1 cellular context compared by ENCODE assay signal in genomic region chr1:35190784-35191183, GRCh38.
TF ChIP-seq lines count a peak whose summit lies in the region.

No MANE protein-coding gene starts in this region.

TF ChIP-seq in HepG2, 621 proteins besides CTCF, POLR2A, EP300 and RAD21 (continued from another document):
- TF ChIP-seq ZNF597 (CRISPR knock-in tag; IDR thresholded peaks at IDR 0.05) (no peak), PPARG (CRISPR knock-in tag; conservative IDR thresholded peaks at IDR 0.05) (no peak), NONO (IDR thresholded peaks at IDR 0.05) (no peak), NONO (CRISPR knock-in tag; conservative IDR thresholded peaks at IDR 0.05) (0 out of 2 replicates have a peak, but pooled peaks have one; percentile 1), MIXL1 (CRISPR knock-in tag; IDR thresholded peaks at IDR 0.05) (no peak), RBFOX2 (IDR thresholded peaks at IDR 0.05; ENCODE audit: low read depth, low read length) (0 out of 2 replicates have a peak, but pooled peaks have one; percentile 39), RFXAP (CRISPR knock-in tag; IDR thresholded peaks at IDR 0.05; ENCODE audit: borderline replicate concordance) (no peak), ZBTB49 (CRISPR knock-in tag; IDR thresholded peaks at IDR 0.05; ENCODE audit: borderline replicate concordance) (no peak), EED (CRISPR knock-in tag; IDR thresholded peaks at IDR 0.05) (no peak), SRY (CRISPR knock-in tag; IDR thresholded peaks at IDR 0.05) (no peak), ZNF18 (CRISPR knock-in tag; IDR thresholded peaks at IDR 0.05; ENCODE audit: insufficient replicate concordance) (no peak), MAZ (IDR thresholded peaks at IDR 0.05; ENCODE audit: borderline replicate concordance, low read depth, low read length) (no peak), MAZ (CRISPR knock-in tag; IDR thresholded peaks at IDR 0.05; ENCODE audit: low read depth) (no peak), SSRP1 (CRISPR knock-in tag; IDR thresholded peaks at IDR 0.05) (no peak), ZFP36L2 (CRISPR knock-in tag; IDR thresholded peaks at IDR 0.05) (no peak), NR1H2 (CRISPR knock-in tag; IDR thresholded peaks at IDR 0.05; ENCODE audit: borderline replicate concordance, low read depth) (no peak), RBM22 (optimal IDR thresholded peaks at IDR 0.05; ENCODE audit: low read length) (peak; percentile 33), SAP130 (CRISPR knock-in tag; IDR thresholded peaks at IDR 0.05; ENCODE audit: low read depth) (0 out of 2 replicates have a peak, but pooled peaks have one; percentile 10), ZFY (CRISPR knock-in tag; IDR thresholded peaks at IDR 0.05) (no peak), ZC3H13 (CRISPR knock-in tag; IDR thresholded peaks at IDR 0.05) (peak; percentile 29; the same call in 1 of the 2 replicates)
TF ChIP-seq in HepG2: peak in this region for 5.
